Comparison of ENCODE assay signal across 1 cellular context in the genomic region with DNA sequence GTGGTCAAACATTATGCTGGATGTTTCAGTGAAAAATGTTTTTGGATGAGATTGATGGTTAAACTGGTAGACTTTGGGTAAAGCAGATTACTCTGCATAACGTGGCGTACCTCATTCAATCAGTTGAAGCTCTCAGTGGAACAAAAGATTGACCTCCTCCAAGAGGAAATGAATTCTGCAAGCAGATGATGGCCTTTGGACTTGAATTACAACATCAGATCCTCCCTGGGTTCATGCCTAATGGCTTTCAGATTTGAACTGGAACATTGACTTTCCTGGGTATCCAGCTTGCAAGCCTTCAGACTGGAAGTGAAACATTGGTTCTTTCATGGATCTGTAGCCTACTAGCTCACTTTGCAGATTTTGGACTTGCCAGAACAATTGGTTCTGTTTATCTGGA.
TF ChIP-seq lines count a peak whose summit lies in the region.

No MANE protein-coding gene starts in this region.

TF ChIP-seq in HepG2, 621 proteins besides CTCF, POLR2A, EP300 and RAD21 (continued from another document):
- TF ChIP-seq, protein P1, sequence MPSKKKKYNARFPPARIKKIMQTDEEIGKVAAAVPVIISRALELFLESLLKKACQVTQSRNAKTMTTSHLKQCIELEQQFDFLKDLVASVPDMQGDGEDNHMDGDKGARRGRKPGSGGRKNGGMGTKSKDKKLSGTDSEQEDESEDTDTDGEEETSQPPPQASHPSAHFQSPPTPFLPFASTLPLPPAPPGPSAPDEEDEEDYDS (CRISPR knock-in tag; IDR thresholded peaks at IDR 0.05), result no peak
- TF ChIP-seq SIN3A (IDR thresholded peaks at IDR 0.05; ENCODE audit: borderline replicate concordance, low read depth, low read length), result no peak
- TF ChIP-seq MEIS2 (CRISPR knock-in tag; IDR thresholded peaks at IDR 0.05), result no peak
- no peak for TF ChIP-seq ZBTB20 (CRISPR knock-in tag; IDR thresholded peaks at IDR 0.05; ENCODE audit: borderline replicate concordance, low read depth)
- TF ChIP-seq ZNF383 (CRISPR knock-in tag; IDR thresholded peaks at IDR 0.05; ENCODE audit: borderline replicate concordance), result no peak
- TF ChIP-seq, protein P2, sequence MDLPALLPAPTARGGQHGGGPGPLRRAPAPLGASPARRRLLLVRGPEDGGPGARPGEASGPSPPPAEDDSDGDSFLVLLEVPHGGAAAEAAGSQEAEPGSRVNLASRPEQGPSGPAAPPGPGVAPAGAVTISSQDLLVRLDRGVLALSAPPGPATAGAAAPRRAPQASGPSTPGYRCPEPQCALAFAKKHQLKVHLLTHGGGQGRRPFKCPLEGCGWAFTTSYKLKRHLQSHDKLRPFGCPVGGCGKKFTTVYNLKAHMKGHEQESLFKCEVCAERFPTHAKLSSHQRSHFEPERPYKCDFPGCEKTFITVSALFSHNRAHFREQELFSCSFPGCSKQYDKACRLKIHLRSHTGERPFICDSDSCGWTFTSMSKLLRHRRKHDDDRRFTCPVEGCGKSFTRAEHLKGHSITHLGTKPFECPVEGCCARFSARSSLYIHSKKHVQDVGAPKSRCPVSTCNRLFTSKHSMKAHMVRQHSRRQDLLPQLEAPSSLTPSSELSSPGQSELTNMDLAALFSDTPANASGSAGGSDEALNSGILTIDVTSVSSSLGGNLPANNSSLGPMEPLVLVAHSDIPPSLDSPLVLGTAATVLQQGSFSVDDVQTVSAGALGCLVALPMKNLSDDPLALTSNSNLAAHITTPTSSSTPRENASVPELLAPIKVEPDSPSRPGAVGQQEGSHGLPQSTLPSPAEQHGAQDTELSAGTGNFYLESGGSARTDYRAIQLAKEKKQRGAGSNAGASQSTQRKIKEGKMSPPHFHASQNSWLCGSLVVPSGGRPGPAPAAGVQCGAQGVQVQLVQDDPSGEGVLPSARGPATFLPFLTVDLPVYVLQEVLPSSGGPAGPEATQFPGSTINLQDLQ (CRISPR knock-in tag; IDR thresholded peaks at IDR 0.05), result no peak
- TF ChIP-seq, protein P3, sequence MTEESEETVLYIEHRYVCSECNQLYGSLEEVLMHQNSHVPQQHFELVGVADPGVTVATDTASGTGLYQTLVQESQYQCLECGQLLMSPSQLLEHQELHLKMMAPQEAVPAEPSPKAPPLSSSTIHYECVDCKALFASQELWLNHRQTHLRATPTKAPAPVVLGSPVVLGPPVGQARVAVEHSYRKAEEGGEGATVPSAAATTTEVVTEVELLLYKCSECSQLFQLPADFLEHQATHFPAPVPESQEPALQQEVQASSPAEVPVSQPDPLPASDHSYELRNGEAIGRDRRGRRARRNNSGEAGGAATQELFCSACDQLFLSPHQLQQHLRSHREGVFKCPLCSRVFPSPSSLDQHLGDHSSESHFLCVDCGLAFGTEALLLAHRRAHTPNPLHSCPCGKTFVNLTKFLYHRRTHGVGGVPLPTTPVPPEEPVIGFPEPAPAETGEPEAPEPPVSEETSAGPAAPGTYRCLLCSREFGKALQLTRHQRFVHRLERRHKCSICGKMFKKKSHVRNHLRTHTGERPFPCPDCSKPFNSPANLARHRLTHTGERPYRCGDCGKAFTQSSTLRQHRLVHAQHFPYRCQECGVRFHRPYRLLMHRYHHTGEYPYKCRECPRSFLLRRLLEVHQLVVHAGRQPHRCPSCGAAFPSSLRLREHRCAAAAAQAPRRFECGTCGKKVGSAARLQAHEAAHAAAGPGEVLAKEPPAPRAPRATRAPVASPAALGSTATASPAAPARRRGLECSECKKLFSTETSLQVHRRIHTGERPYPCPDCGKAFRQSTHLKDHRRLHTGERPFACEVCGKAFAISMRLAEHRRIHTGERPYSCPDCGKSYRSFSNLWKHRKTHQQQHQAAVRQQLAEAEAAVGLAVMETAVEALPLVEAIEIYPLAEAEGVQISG (CRISPR knock-in tag; IDR thresholded peaks at IDR 0.05), result no peak
- no peak for TF ChIP-seq KDM3A (CRISPR knock-in tag; IDR thresholded peaks at IDR 0.05; ENCODE audit: low read depth)
- no peak for TF ChIP-seq ZNF232 (CRISPR knock-in tag; IDR thresholded peaks at IDR 0.05; ENCODE audit: borderline replicate concordance)
- no peak for TF ChIP-seq POGZ (CRISPR knock-in tag; IDR thresholded peaks at IDR 0.05)
- TF ChIP-seq, protein P4, sequence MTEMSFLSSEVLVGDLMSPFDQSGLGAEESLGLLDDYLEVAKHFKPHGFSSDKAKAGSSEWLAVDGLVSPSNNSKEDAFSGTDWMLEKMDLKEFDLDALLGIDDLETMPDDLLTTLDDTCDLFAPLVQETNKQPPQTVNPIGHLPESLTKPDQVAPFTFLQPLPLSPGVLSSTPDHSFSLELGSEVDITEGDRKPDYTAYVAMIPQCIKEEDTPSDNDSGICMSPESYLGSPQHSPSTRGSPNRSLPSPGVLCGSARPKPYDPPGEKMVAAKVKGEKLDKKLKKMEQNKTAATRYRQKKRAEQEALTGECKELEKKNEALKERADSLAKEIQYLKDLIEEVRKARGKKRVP (CRISPR knock-in tag; IDR thresholded peaks at IDR 0.05), result no peak
TF ChIP-seq in HepG2: peak in this region for 0.
